In genomic region chr11:59614277-59615131, GRCh38 we compare ENCODE assay signal across 8 cellular contexts. TPM values are rescaled to one million over a fixed set of nuclear protein-coding genes. Genes with fewer than 3 reads are reported as not detected.
DNase-seq lines count a peak whose midpoint lies in the region; ATAC-seq, FAIRE-seq and TF ChIP-seq lines count a peak whose summit lies in the region.

No MANE protein-coding gene starts in this region.

- H3K27ac ChIP-seq in RWPE2 (ENCODE audit: poor library complexity, severe bottlenecking): peak overlapping the region; percentile 59

- peaks cover 42% of the 10 kb centered on the region for H3K36me3 ChIP-seq in RWPE2 (ENCODE audit: low read depth)

- peak; percentile 13 for FAIRE-seq in GM12891 (lab: Jason Lieb, UNC)

- H3K4me1 ChIP-seq in RWPE2 (ENCODE audit: insufficient read depth, poor library complexity, severe bottlenecking): peaks cover 15% of the 10 kb centered on the region

- no peaks in the 10 kb centered on the region for H3K9me3 ChIP-seq in RWPE2 (ENCODE audit: severe bottlenecking)

- H3K4me3 ChIP-seq in RWPE2 (ENCODE audit: severe bottlenecking): peak overlapping the region; percentile 79
- H3K4me3 ChIP-seq in retinal pigment epithelial cell (ENCODE audit: low read length): peak overlapping the region; percentile 97

- no peak; the same call in 1 of the 2 replicates for TF ChIP-seq POLR2A in GM12891 (IDR thresholded peaks at IDR 0.05; ENCODE audit: low read depth, low read length)

- ATAC-seq in RWPE2 (ENCODE audit: low read depth) (no peak), HG02870 (IDR thresholded peaks at IDR 0.05; ENCODE audit: unreplicated experiment) (no peak), omental fat pad (ENCODE audit: low FRiP score) (no peak)

- H3K27me3 ChIP-seq in RWPE2 (ENCODE audit: insufficient read depth, poor library complexity, severe bottlenecking): no peaks in the 10 kb centered on the region

- DNase-seq in GM12891 (ENCODE audit: insufficient read length, low spot score): no peak
- DNase-seq in RWPE2 (ENCODE audit: low spot score): no peak
- peak; percentile 18 for DNase-seq in fibroblast of peridontal ligament (ENCODE audit: extremely low read depth)
- DNase-seq in retinal pigment epithelial cell (ENCODE audit: low read depth): no peak
- no peak for DNase-seq in omental fat pad (ENCODE audit: low spot score)
- DNase-seq in activated gamma-delta T cell (lab: John Stamatoyannopoulos, UW): no peak
- DNase-seq in SHP77 treated with DMSO at 0.1 percent for 48 hours (lab: John Stamatoyannopoulos, UW): no peak

- TF ChIP-seq CTCF in RWPE2 (IDR thresholded peaks at IDR 0.05; ENCODE audit: poor library complexity, severe bottlenecking): no peak
- TF ChIP-seq CTCF in retinal pigment epithelial cell (conservative IDR thresholded peaks at IDR 0.05; ENCODE audit: low read depth, low read length): no peak
- no peak for TF ChIP-seq CTCF in omental fat pad (IDR thresholded peaks at IDR 0.05)

TF ChIP-seq in GM12891, 5 proteins besides CTCF, POLR2A, EP300 and RAD21:
- TF ChIP-seq POU2F2 (IDR thresholded peaks at IDR 0.05; ENCODE audit: low read depth, low read length) (no peak), POLR2AphosphoS5 (IDR thresholded peaks at IDR 0.05; ENCODE audit: low read depth, low read length) (no peak), SPI1 (IDR thresholded peaks at IDR 0.05; ENCODE audit: low read depth, low read length) (no peak), PAX5 (IDR thresholded peaks at IDR 0.05; ENCODE audit: insufficient read depth, low read length, severe bottlenecking) (no peak), TAF1 (IDR thresholded peaks at IDR 0.05; ENCODE audit: low read depth, low read length) (no peak)

RNA-seq across cellular contexts. Expression of gene OSBP, which starts 1.1 kb away (rescaled TPM):
- polyA plus RNA-seq in GM12891 (2012; ENCODE audit: low read depth, missing spikeins): 17.7 TPM
- 10 to 100 TPM; 33.7 to 46.3 (median 35.1) TPM for total RNA-seq in omental fat pad

RNA-seq across cellular contexts. Expression of gene PATL1, which starts 54.3 kb away (rescaled TPM):
- polyA plus RNA-seq in GM12891 (2012; ENCODE audit: low read depth, missing spikeins): 26.1 TPM
- total RNA-seq in omental fat pad: 10 to 100 TPM; 14.8 to 19.6 (median 17.1) TPM
